1 cellular context compared by ENCODE assay signal in genomic region chr3:33798418-33799201, GRCh38.
A peak's percentile ranks its signal among the peaks of the same experiment; 100 is the strongest.
TF ChIP-seq lines count a peak whose summit lies in the region.

TSS of gene PDCD6IP (plus strand) at chr3:33798630. CDS start at chr3:33798729, 99 bp downstream.

TF ChIP-seq in WTC11, 78 proteins besides CTCF, POLR2A, EP300 and RAD21 (continued from another document):
- TF ChIP-seq ZNF281 (CRISPR knock-in tag; IDR thresholded peaks at IDR 0.05): peak; percentile 78; the same call in 1 of the 2 replicates
- peak; percentile 99 for TF ChIP-seq USF1 (CRISPR knock-in tag; IDR thresholded peaks at IDR 0.05)
- TF ChIP-seq MLX (CRISPR knock-in tag; IDR thresholded peaks at IDR 0.05): no peak
- TF ChIP-seq ETV6 (CRISPR knock-in tag; IDR thresholded peaks at IDR 0.05): peak; percentile 85
- peak; percentile 98 for TF ChIP-seq USF2 (CRISPR knock-in tag; IDR thresholded peaks at IDR 0.05)
- 0 out of 2 replicates have a peak, but pooled peaks have one; percentile 32 for TF ChIP-seq NR2C2 (CRISPR knock-in tag; IDR thresholded peaks at IDR 0.05)
- TF ChIP-seq SP1 (CRISPR knock-in tag; conservative IDR thresholded peaks at IDR 0.05): peak; percentile 71
- TF ChIP-seq GABPB1 (CRISPR knock-in tag; IDR thresholded peaks at IDR 0.05): peak; percentile 89
- no peak for TF ChIP-seq ELF4 (CRISPR knock-in tag; IDR thresholded peaks at IDR 0.05; ENCODE audit: low read depth)
- no peak for TF ChIP-seq TCF7 (CRISPR knock-in tag; IDR thresholded peaks at IDR 0.05; ENCODE audit: low read depth)
- TF ChIP-seq E2F1 (CRISPR knock-in tag; IDR thresholded peaks at IDR 0.05): peak; percentile 86; the same call in 1 of the 2 replicates
- TF ChIP-seq FOXP4 (CRISPR knock-in tag; IDR thresholded peaks at IDR 0.05): peak; percentile 76; the same call in 1 of the 2 replicates
- TF ChIP-seq ESRRA (CRISPR knock-in tag; IDR thresholded peaks at IDR 0.05; ENCODE audit: borderline replicate concordance): peak; percentile 56; the same call in 1 of the 2 replicates
- no peak for TF ChIP-seq ZMAT4 (CRISPR knock-in tag; IDR thresholded peaks at IDR 0.05)
- peak; percentile 43; the same call in 1 of the 2 replicates for TF ChIP-seq TEAD1 (CRISPR knock-in tag; IDR thresholded peaks at IDR 0.05)
- TF ChIP-seq ZNF317 (CRISPR knock-in tag; IDR thresholded peaks at IDR 0.05; ENCODE audit: borderline replicate concordance, low read depth): no peak
- peak; percentile 77 for TF ChIP-seq HMGXB4 (CRISPR knock-in tag; IDR thresholded peaks at IDR 0.05)
- no peak for TF ChIP-seq PRDM15 (CRISPR knock-in tag; IDR thresholded peaks at IDR 0.05)
- TF ChIP-seq ZBTB43 (CRISPR knock-in tag; IDR thresholded peaks at IDR 0.05): 0 out of 2 replicates have a peak, but pooled peaks have one; percentile 13
